ENCODE assay signal across 12 cellular contexts in the genomic region with DNA sequence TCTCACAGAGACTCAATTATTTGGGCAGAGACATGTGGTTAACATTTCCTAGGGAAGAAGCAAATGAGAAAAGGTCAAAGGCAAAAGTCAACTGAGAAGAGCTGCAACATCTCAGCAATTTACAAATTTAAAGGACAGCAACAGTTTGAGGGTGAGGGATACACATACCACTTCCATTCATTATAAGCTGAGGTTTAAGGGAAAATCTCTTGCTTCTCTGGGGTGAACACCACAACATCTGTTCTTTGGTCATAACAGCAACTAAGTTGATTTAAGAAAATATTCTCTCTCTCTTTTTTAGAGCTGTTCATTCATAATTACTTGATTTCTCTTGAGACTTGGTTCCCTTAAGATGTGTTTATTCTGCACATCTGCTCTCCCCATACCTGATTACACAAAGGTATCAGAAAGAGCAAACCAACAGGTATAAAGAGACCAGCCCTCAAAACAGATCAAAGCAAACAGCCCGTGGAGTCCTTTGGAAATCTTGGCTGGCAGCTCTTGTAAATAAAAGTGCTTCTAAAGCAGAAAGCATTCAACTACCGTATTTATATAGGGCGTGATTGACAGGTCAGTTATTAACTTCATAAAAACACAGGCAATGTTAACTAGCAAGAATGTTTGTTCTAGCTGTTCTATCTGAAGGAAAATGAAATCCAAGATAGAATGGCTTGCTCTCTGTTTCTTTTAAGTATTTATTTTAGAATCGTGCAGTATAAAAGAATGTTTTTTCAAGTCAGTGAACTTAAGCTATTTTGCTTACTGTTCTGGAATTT.
DNase-seq lines count a peak whose midpoint lies in the region; ATAC-seq, FAIRE-seq and TF ChIP-seq lines count a peak whose summit lies in the region.
"Had no signal": no experiment of that assay in that cellular context is flagged by ENCODE, and none has a peak within 500 bp of the region (broad histone marks: within the 10 kb centered on the region; RNA-seq: fewer than 3 reads in every experiment).

No MANE protein-coding gene starts in this region.

- CTCF ChIA-PET in K562 (lab: Yijun Ruan, JAX; ENCODE audit: low intra/inter-chr PET ratio) = no interaction called here

- no peak for TF ChIP-seq EP300 in K562 (IDR thresholded peaks at IDR 0.05; ENCODE audit: low read length)

- no peaks in the 10 kb centered on the region for H4K20me1 ChIP-seq in K562 (replicated peaks; ENCODE audit: control insufficient read depth, insufficient read depth, low read length)
- H4K20me1 ChIP-seq: BLaER1 treated with 17β-estradiol and CSF1 and Interleukin-3, amounts not matched to agents 10 nM and 100 nM had no signal

- H3K36me3 ChIP-seq in K562 (ENCODE audit: control insufficient read depth, insufficient read depth, low read length) (no peaks in the 10 kb centered on the region; the same call in 2 of the 3 replicates), mucosa of rectum (ENCODE audit: control insufficient read depth in 2 of 2, insufficient read depth in 2 of 2, low read length in 2 of 2) (no peaks in the 10 kb centered on the region)

- intact Hi-C loops in K562 (cut with micrococcal nuclease) = no loop called here

- H3K4me3 ChIP-seq in AG10803 (ENCODE audit: low read length) = no peak overlapping the region
- H3K4me3 ChIP-seq in K562 = no peak overlapping the region
- no peak overlapping the region for H3K4me3 ChIP-seq in mucosa of rectum (ENCODE audit: low read length in 2 of 2)
- H3K4me3 ChIP-seq: BLaER1 treated with 17β-estradiol and CSF1 and Interleukin-3, amounts not matched to agents 10 nM and 100 nM had no signal

- TF ChIP-seq RAD21 in K562 (CRISPR knock-in tag; conservative IDR thresholded peaks at IDR 0.05 in 1 of 2, IDR thresholded peaks at IDR 0.05 in 1 of 2) = no peak

- H3K27me3 ChIP-seq in K562 (ENCODE audit: control insufficient read depth in 2 of 2, insufficient read depth in 2 of 2, low read length in 2 of 2) = no peaks in the 10 kb centered on the region
- no peaks in the 10 kb centered on the region for H3K27me3 ChIP-seq in mucosa of rectum (ENCODE audit: control insufficient read depth in 2 of 2, insufficient read depth in 2 of 2, low read length in 2 of 2)
- H3K27me3 ChIP-seq: BLaER1 treated with 17β-estradiol and CSF1 and Interleukin-3, amounts not matched to agents 10 nM and 100 nM had no signal

- no peak overlapping the region for H3K4me2 ChIP-seq in K562 (ENCODE audit: insufficient read depth, low read length)

- no peaks in the 10 kb centered on the region for H3K79me2 ChIP-seq in K562 (ENCODE audit: control insufficient read depth, insufficient read depth, low read length)

- H2AFZ ChIP-seq in K562 (ENCODE audit: low read depth, low read length) = no peak overlapping the region

- H3K27ac ChIP-seq in K562 (ENCODE audit: extremely low read depth, low read depth, low read length) (no peak overlapping the region), mucosa of rectum (ENCODE audit: low read depth in 2 of 2, low read length in 2 of 2) (peak overlapping the region; percentile 16 to 25)

- ATAC-seq in K562 (no peak), GM19452 (IDR thresholded peaks at IDR 0.05; ENCODE audit: unreplicated experiment) (no peak)

- in situ Hi-C loops in K562 (cut with MboI) = no loop called here

- H3K9me3 ChIP-seq in K562 (replicated peaks; ENCODE audit: control insufficient read depth, insufficient read depth, low read depth, low read length) (no peaks in the 10 kb centered on the region), mucosa of rectum (ENCODE audit: control insufficient read depth in 2 of 2, low read length in 2 of 2) (no peaks in the 10 kb centered on the region)

- TF ChIP-seq CTCF in AG10803 (conservative IDR thresholded peaks at IDR 0.05; ENCODE audit: low read length) = no peak
- no peak for TF ChIP-seq CTCF in K562 (IDR thresholded peaks at IDR 0.05 in 2 of 3, conservative IDR thresholded peaks at IDR 0.05 in 1 of 3; ENCODE audit: insufficient read depth in 2 of 3, low read depth in 1 of 3, low read length in 3 of 3)

- WGBS in K562 (ENCODE audit: insufficient coverage, low coverage, missing lambda C conversion rate) = 51% methylated on average over 4 of the region's 4 CpGs

- no peaks in the 10 kb centered on the region for H3K9me1 ChIP-seq in K562 (ENCODE audit: control insufficient read depth, insufficient read depth, low read length)

- no peak for TF ChIP-seq POLR2A in K562 (conservative IDR thresholded peaks at IDR 0.05)

- H3K4me1 ChIP-seq in K562 (replicated peaks in 1 of 2; ENCODE audit: control insufficient read depth in 2 of 2, insufficient read depth in 2 of 2, low read length in 2 of 2) = no peaks in the 10 kb centered on the region
- H3K4me1 ChIP-seq in mucosa of rectum (ENCODE audit: control insufficient read depth in 2 of 2, insufficient read depth in 2 of 2, low read length in 2 of 2) = peaks cover 7 to 9% of the 10 kb centered on the region in 2 donors

- POLR2A ChIA-PET in K562 (lab: Yijun Ruan, JAX) = interaction anchor here (0.7 to 2.9 kb wide), 4 partner anchors 9 to 276 kb away, joined by 3 to 11 read pairs (median 4); no protein-coding TSS in a partner anchor

- FAIRE-seq in K562 (lab: Jason Lieb, UNC) (peak; percentile 59), RCC 7860 (lab: Jason Lieb, UNC) (no peak)

- H3K9ac ChIP-seq in K562 (ENCODE audit: insufficient read depth in 1 of 2, low read depth in 2 of 2, low read length in 2 of 2) (no peak overlapping the region), mucosa of rectum (ENCODE audit: low read depth in 1 of 2, low read length in 2 of 2) (no peak overlapping the region)
- H3K9ac ChIP-seq: BLaER1 treated with 17β-estradiol and CSF1 and Interleukin-3, amounts not matched to agents 10 nM and 100 nM had no signal

- DNase-seq in AG10803 (ENCODE audit: low read depth) (peak; percentile 59), NCI-H1417 treated with DMSO at 0.1 percent for 48 hours (lab: John Stamatoyannopoulos, UW) (peak; percentile 55), K562 (ENCODE audit: extremely low read depth in 1 of 4, low spot score in 3 of 4) (no peak), NCI-H526 (lab: John Stamatoyannopoulos, UW) (no peak), RCC 7860 (ENCODE audit: low spot score) (no peak)
- DNase-seq in stimulated activated CD8-positive, alpha-beta memory T cell treated with anti-CD3 and anti-CD28 coated beads, Interleukin-4, amount 100 ng/mL, for 48 hours = no peak
- DNase-seq: activated CD4-positive, alpha-beta T cell treated with anti-CD3 and anti-CD28 coated beads, Interleukin-2, amount 50 U/mL, for 1 hour; foreskin fibroblast; H9 had no signal

- BruUV-seq in K562 (replicated peaks; lab: Mats Ljungman, UMichigan) = no TSS peak

TF ChIP-seq in K562, 482 proteins besides CTCF, POLR2A, EP300 and RAD21:
- TF ChIP-seq ZNF347 (CRISPR knock-in tag; IDR thresholded peaks at IDR 0.05; ENCODE audit: low read depth) (no peak), ZNF124 (CRISPR knock-in tag; IDR thresholded peaks at IDR 0.05) (no peak)
- TF ChIP-seq, protein P1, sequence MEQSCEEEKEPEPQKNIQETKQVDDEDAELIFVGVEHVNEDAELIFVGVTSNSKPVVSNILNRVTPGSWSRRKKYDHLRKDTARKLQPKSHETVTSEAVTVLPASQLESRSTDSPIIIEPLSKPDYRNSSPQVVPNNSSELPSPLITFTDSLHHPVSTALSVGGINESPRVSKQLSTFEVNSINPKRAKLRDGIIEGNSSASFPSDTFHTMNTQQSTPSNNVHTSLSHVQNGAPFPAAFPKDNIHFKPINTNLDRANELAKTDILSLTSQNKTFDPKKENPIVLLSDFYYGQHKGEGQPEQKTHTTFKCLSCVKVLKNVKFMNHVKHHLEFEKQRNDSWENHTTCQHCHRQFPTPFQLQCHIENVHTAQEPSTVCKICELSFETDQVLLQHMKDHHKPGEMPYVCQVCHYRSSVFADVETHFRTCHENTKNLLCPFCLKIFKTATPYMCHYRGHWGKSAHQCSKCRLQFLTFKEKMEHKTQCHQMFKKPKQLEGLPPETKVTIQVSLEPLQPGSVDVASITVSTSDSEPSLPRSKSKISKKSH (CRISPR knock-in tag; IDR thresholded peaks at IDR 0.05) = no peak
- TF ChIP-seq, protein P2, sequence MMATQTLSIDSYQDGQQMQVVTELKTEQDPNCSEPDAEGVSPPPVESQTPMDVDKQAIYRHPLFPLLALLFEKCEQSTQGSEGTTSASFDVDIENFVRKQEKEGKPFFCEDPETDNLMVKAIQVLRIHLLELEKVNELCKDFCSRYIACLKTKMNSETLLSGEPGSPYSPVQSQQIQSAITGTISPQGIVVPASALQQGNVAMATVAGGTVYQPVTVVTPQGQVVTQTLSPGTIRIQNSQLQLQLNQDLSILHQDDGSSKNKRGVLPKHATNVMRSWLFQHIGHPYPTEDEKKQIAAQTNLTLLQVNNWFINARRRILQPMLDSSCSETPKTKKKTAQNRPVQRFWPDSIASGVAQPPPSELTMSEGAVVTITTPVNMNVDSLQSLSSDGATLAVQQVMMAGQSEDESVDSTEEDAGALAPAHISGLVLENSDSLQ (IDR thresholded peaks at IDR 0.05) = peak; percentile 53; the same call in 1 of the 2 replicates

Comparison
In these comparisons a context has a peak if more than half of its experiments do, and no peak if none do; other contexts are left out.
1. DNase-seq: peak in AG10803 (single experiment) and NCI-H1417 treated with DMSO at 0.1 percent for 48 hours (single experiment); none in K562 (0 of 4), NCI-H526 (0 of 2), stimulated activated CD8-positive, alpha-beta memory T cell treated with anti-CD3 and anti-CD28 coated beads, Interleukin-4, amount 100 ng/mL, for 48 hours (single experiment) and RCC 7860 (single experiment).